1 cellular context compared by ENCODE assay signal in the genomic region with DNA sequence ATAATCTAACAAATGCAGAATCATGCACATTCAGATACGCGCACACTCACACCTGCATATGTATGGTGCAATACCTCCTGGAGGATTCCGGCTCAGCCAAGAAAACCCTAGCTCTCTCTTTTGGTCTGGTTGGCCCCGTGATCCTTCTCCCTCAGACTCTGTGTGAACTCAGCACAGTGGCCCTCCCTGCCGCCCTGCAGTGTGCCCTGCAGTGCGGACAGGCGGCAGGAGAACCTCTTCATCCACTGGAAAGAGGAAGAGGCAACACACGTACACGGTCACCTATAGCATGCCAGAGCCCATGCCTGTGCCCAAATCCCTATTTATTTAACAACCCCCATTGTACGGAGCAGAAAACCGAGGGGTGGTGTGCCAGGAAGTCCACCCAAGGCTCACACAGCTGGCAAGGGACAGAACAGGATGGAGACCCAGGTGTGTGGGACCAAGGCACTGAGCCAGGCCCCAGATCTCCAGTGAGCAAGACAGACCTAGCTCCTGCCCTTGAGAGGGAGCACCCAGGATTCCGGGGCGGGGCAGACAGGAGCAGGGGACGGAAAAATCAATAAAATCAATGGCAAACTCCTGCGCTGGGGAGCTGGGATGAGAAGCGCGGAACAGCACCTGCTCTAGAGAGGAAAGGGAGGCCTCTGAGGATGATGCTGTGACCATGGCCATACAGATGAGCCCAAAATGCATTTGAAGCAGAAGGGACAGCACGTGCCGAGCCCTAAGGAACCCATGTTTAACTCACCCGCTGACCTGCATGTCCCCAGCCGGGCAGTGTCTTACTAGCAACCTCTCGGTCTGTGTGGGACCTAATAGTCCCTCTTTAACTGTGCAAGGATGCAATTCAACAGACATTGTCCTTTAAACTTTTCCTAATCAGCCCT.
TF ChIP-seq lines count a peak whose summit lies in the region.

No MANE protein-coding gene starts in this region.

TF ChIP-seq in H1, 55 proteins besides CTCF, POLR2A, EP300 and RAD21:
- TF ChIP-seq NRF1 (IDR thresholded peaks at IDR 0.05; ENCODE audit: low read depth, low read length) (no peak), RFX5 (IDR thresholded peaks at IDR 0.05; ENCODE audit: borderline replicate concordance, low read depth, low read length) (no peak), SUZ12 (IDR thresholded peaks at IDR 0.05; ENCODE audit: low read length) (no peak), FOSL1 (IDR thresholded peaks at IDR 0.05; ENCODE audit: insufficient read depth, low read depth, low read length) (no peak), CTBP2 (IDR thresholded peaks at IDR 0.05; ENCODE audit: borderline replicate concordance, insufficient read depth, insufficient read length, low read length) (no peak), HDAC2 (IDR thresholded peaks at IDR 0.05; ENCODE audit: borderline replicate concordance in 1 of 2, low read depth in 2 of 2, low read length in 2 of 2) (no peak), KDM1A (IDR thresholded peaks at IDR 0.05; ENCODE audit: borderline replicate concordance, low read length) (no peak), CHD1 (IDR thresholded peaks at IDR 0.05; ENCODE audit: low read depth, low read length) (no peak)
